In genomic region chr2:53053958-53054357, GRCh38 we compare ENCODE assay signal across 27 cellular contexts.
"Had no signal": no experiment of that assay in that cellular context is flagged by ENCODE, and none has a peak within 500 bp of the region (broad histone marks: within the 10 kb centered on the region; RNA-seq: fewer than 3 reads in every experiment).

No MANE protein-coding gene starts in this region.

- H3K27me3 Mint-ChIP-seq: stimulated activated memory B cell treated with anti-CD40 and anti-IgM and Interleukin-4, amounts not matched to agents 10 μg/mL and 1 μg/mL and 100 μg/mL, for 72 hours; stimulated activated naive B cell treated with anti-CD40 and anti-IgM and Interleukin-4, amounts not matched to agents 10 μg/mL and 1 μg/mL and 100 μg/mL, for 72 hours; stimulated activated naive CD8-positive, alpha-beta T cell treated with anti-CD3 and anti-CD28 coated beads, Interleukin-15, Interleukin-2, amounts not matched to agents 100 ng/mL and 50 ng/mL, for 24 hours; type B pancreatic cell had no signal

- H3K27me3 ChIP-seq: stomach, suprapubic skin, testis, thyroid gland, tibial artery, tibial nerve, transverse colon, upper lobe of left lung, upper lobe of right lung, uterus, vagina had no signal

- H3K4me1 ChIP-seq: stomach, suprapubic skin, testis, thyroid gland, tibial artery, tibial nerve, transverse colon, upper lobe of left lung, upper lobe of right lung, uterus, vagina had no signal

- H3K36me3 ChIP-seq: stomach, suprapubic skin, thoracic aorta, thyroid gland, tibial artery, tibial nerve, transverse colon, upper lobe of left lung, upper lobe of right lung, uterus, vagina had no signal

- H3K4me3 Mint-ChIP-seq: stimulated activated effector memory CD8-positive, alpha-beta T cell treated with anti-CD3 and anti-CD28 coated beads, Interleukin-12 subunit alpha, Interleukin-12 subunit beta, amount 100 ng/mL, for 72 hours; stimulated activated memory B cell treated with anti-CD40 and anti-IgM and Interleukin-4, amounts not matched to agents 10 μg/mL and 1 μg/mL and 100 μg/mL, for 72 hours; stimulated activated naive B cell treated with anti-CD40 and anti-IgM and Interleukin-4, amounts not matched to agents 10 μg/mL and 1 μg/mL and 100 μg/mL, for 72 hours; stimulated activated naive CD8-positive, alpha-beta T cell treated with anti-CD3 and anti-CD28 coated beads, Interleukin-15, Interleukin-2, amounts not matched to agents 100 ng/mL and 50 ng/mL, for 24 hours; type B pancreatic cell had no signal

- H3K4me3 ChIP-seq: stomach, suprapubic skin, testis, thoracic aorta, thyroid gland, tibial artery, tibial nerve, transverse colon, upper lobe of left lung, upper lobe of right lung, uterus, vagina had no signal

- H3K27ac ChIP-seq: stomach, suprapubic skin, testis, thoracic aorta, thyroid gland, tibial artery, tibial nerve, transverse colon, upper lobe of left lung, upper lobe of right lung, uterus, vagina had no signal

- ATAC-seq: stimulated activated effector memory CD8-positive, alpha-beta T cell treated with anti-CD3 and anti-CD28 coated beads, Interleukin-12 subunit alpha, Interleukin-12 subunit beta, amount 100 ng/mL, for 72 hours; stimulated activated memory B cell treated with anti-CD40 and anti-IgM and Interleukin-4, amounts not matched to agents 10 μg/mL and 1 μg/mL and 100 μg/mL, for 72 hours; stimulated activated naive B cell treated with anti-CD40 and anti-IgM and Interleukin-4, amounts not matched to agents 10 μg/mL and 1 μg/mL and 100 μg/mL, for 72 hours; stimulated activated naive CD8-positive, alpha-beta T cell treated with anti-CD3 and anti-CD28 coated beads, Interleukin-15, Interleukin-2, amounts not matched to agents 100 U/mL and 50 U/mL, for 24 hours; upper lobe of right lung had no signal

- H3K9me3 Mint-ChIP-seq: type B pancreatic cell had no signal

- H3K4me1 Mint-ChIP-seq: stimulated activated effector memory CD8-positive, alpha-beta T cell treated with anti-CD3 and anti-CD28 coated beads, Interleukin-12 subunit alpha, Interleukin-12 subunit beta, amount 100 ng/mL, for 72 hours; stimulated activated memory B cell treated with anti-CD40 and anti-IgM and Interleukin-4, amounts not matched to agents 10 μg/mL and 1 μg/mL and 100 μg/mL, for 72 hours; stimulated activated naive B cell treated with anti-CD40 and anti-IgM and Interleukin-4, amounts not matched to agents 10 μg/mL and 1 μg/mL and 100 μg/mL, for 72 hours had no signal

- H3K9me3 ChIP-seq: suprapubic skin, testis, thoracic aorta, thyroid gland, transverse colon, upper lobe of right lung, uterus, vagina had no signal

- DNase-seq: stimulated activated CD4-positive, alpha-beta T cell treated with anti-CD3 and anti-CD28 coated beads, Interleukin-2, amount 100 ng/mL, for 48 hours; stimulated activated CD4-positive, alpha-beta T cell treated with anti-CD3 and anti-CD28 coated beads, Interleukin-4, amount 100 ng/mL, for 1 hour; stimulated activated CD4-positive, alpha-beta T cell treated with anti-CD3 and anti-CD28 coated beads, Interleukin-4, amount 100 ng/mL, for 24 hours; stimulated activated CD4-positive, alpha-beta T cell treated with anti-CD3 and anti-CD28 coated beads, Interleukin-4, amount 100 ng/mL, for 4 hours; stimulated activated CD8-positive, alpha-beta memory T cell treated with anti-CD3 and anti-CD28 coated beads, Interleukin-4, amount 100 ng/mL, for 48 hours; stimulated activated naive B cell treated with anti-CD40 and anti-IgM and Interleukin-4, amounts not matched to agents 10 μg/mL and 1 μg/mL and 100 μg/mL, for 72 hours; stimulated activated naive CD4-positive, alpha-beta T cell; stimulated activated naive CD4-positive, alpha-beta T cell treated with Interleukin-2 at 50 U/mL for 16 hours; stimulated activated naive CD8-positive, alpha-beta T cell treated with anti-CD3 and anti-CD28 coated beads, Interleukin-15, Interleukin-2, amounts not matched to agents 100 U/mL and 50 U/mL, for 24 hours; stomach; substantia nigra; testis; thyroid gland; tibial artery; transverse colon; trophoblast cell; upper lobe of left lung; upper lobe of right lung; uterus had no signal

- H3K27ac Mint-ChIP-seq: stimulated activated effector memory CD8-positive, alpha-beta T cell treated with anti-CD3 and anti-CD28 coated beads, Interleukin-12 subunit alpha, Interleukin-12 subunit beta, amount 100 ng/mL, for 72 hours; stimulated activated memory B cell treated with anti-CD40 and anti-IgM and Interleukin-4, amounts not matched to agents 10 μg/mL and 1 μg/mL and 100 μg/mL, for 72 hours; stimulated activated naive B cell treated with anti-CD40 and anti-IgM and Interleukin-4, amounts not matched to agents 10 μg/mL and 1 μg/mL and 100 μg/mL, for 72 hours; stimulated activated naive CD8-positive, alpha-beta T cell treated with anti-CD3 and anti-CD28 coated beads, Interleukin-15, Interleukin-2, amounts not matched to agents 100 ng/mL and 50 ng/mL, for 24 hours; type B pancreatic cell had no signal

- H3K36me3 Mint-ChIP-seq: stimulated activated effector memory CD8-positive, alpha-beta T cell treated with anti-CD3 and anti-CD28 coated beads, Interleukin-12 subunit alpha, Interleukin-12 subunit beta, amount 100 ng/mL, for 72 hours; stimulated activated memory B cell treated with anti-CD40 and anti-IgM and Interleukin-4, amounts not matched to agents 10 μg/mL and 1 μg/mL and 100 μg/mL, for 72 hours; stimulated activated naive B cell treated with anti-CD40 and anti-IgM and Interleukin-4, amounts not matched to agents 10 μg/mL and 1 μg/mL and 100 μg/mL, for 72 hours; type B pancreatic cell had no signal
